ENCODE assay signal across 6 cellular contexts in genomic region chr2:97375913-97376312, GRCh38.
DNase-seq lines count a peak whose midpoint lies in the region; ATAC-seq and TF ChIP-seq lines count a peak whose summit lies in the region.
"Not testable (repeated sequence)": the region's sequence is repeated elsewhere in the genome, so short reads cannot be mapped to it uniquely, and the experiment has no call there.

No MANE protein-coding gene starts in this region.

- not testable (repeated sequence) for H3K4me1 Mint-ChIP-seq in memory B cell; stimulated activated effector memory CD8-positive, alpha-beta T cell treated with anti-CD3 and anti-CD28 coated beads, Interleukin-12 subunit alpha, Interleukin-12 subunit beta, amount 100 ng/mL, for 72 hours

- WGBS in upper lobe of left lung, 2 donors, result no CpG with 5 or more reads among the region's 4 CpGs

- not testable (repeated sequence) for H3K9me3 ChIP-seq in upper lobe of left lung

- H3K27ac ChIP-seq in upper lobe of left lung, result not testable (repeated sequence)

- not testable (repeated sequence) for H3K4me3 ChIP-seq in upper lobe of left lung

- not testable (repeated sequence) for DNase-seq in memory B cell (ENCODE audit: low spot score in 2 of 2); stimulated activated effector memory CD8-positive, alpha-beta T cell treated with anti-CD3 and anti-CD28 coated beads, Interleukin-12 subunit alpha, Interleukin-12 subunit beta, amount 100 ng/mL, for 72 hours (ENCODE audit: low spot score in 2 of 2); upper lobe of left lung

- peak; percentile 52 for ATAC-seq in GM18861 (IDR thresholded peaks at IDR 0.05; ENCODE audit: unreplicated experiment)
- ATAC-seq in GM21360 (IDR thresholded peaks at IDR 0.05; ENCODE audit: unreplicated experiment), result peak; percentile 62
- ATAC-seq in HG03354 (IDR thresholded peaks at IDR 0.05; ENCODE audit: poor library complexity, severe bottlenecking, unreplicated experiment), result peak; percentile 61
- ATAC-seq in memory B cell (ENCODE audit: low read depth), result peak; percentile 82
- peak; percentile 43 for ATAC-seq in stimulated activated effector memory CD8-positive, alpha-beta T cell treated with anti-CD3 and anti-CD28 coated beads, Interleukin-12 subunit alpha, Interleukin-12 subunit beta, amount 100 ng/mL, for 72 hours
- ATAC-seq in upper lobe of left lung (ENCODE audit: low FRiP score in 2 of 2), result peak; percentile 14 to 37

- not testable (repeated sequence) for H3K36me3 Mint-ChIP-seq in memory B cell; stimulated activated effector memory CD8-positive, alpha-beta T cell treated with anti-CD3 and anti-CD28 coated beads, Interleukin-12 subunit alpha, Interleukin-12 subunit beta, amount 100 ng/mL, for 72 hours

- not testable (repeated sequence) for H3K27me3 Mint-ChIP-seq in memory B cell

- H3K9me3 Mint-ChIP-seq in memory B cell; stimulated activated effector memory CD8-positive, alpha-beta T cell treated with anti-CD3 and anti-CD28 coated beads, Interleukin-12 subunit alpha, Interleukin-12 subunit beta, amount 100 ng/mL, for 72 hours: not testable (repeated sequence)

- H3K4me1 ChIP-seq in upper lobe of left lung, result not testable (repeated sequence)

- H3K36me3 ChIP-seq in upper lobe of left lung, result not testable (repeated sequence)

- not testable (repeated sequence) for H3K27ac Mint-ChIP-seq in memory B cell; stimulated activated effector memory CD8-positive, alpha-beta T cell treated with anti-CD3 and anti-CD28 coated beads, Interleukin-12 subunit alpha, Interleukin-12 subunit beta, amount 100 ng/mL, for 72 hours

- not testable (repeated sequence) for H3K27me3 ChIP-seq in upper lobe of left lung

- H3K4me3 Mint-ChIP-seq in memory B cell; stimulated activated effector memory CD8-positive, alpha-beta T cell treated with anti-CD3 and anti-CD28 coated beads, Interleukin-12 subunit alpha, Interleukin-12 subunit beta, amount 100 ng/mL, for 72 hours: not testable (repeated sequence)

- not testable (repeated sequence) for TF ChIP-seq EP300 in upper lobe of left lung (IDR thresholded peaks at IDR 0.05)

- TF ChIP-seq POLR2A in upper lobe of left lung (IDR thresholded peaks at IDR 0.05), result not testable (repeated sequence)

- TF ChIP-seq CTCF in upper lobe of left lung (IDR thresholded peaks at IDR 0.05), result not testable (repeated sequence)

Comparison
In these comparisons a context has a peak if more than half of its experiments do, and no peak if none do; other contexts are left out.
1. ATAC-seq: peak in every context shown above with its lines; median percentile 82 in memory B cell; 62 in GM21360; 61 in HG03354; 52 in GM18861; 43 in stimulated activated effector memory CD8-positive, alpha-beta T cell treated with anti-CD3 and anti-CD28 coated beads, Interleukin-12 subunit alpha, Interleukin-12 subunit beta, amount 100 ng/mL, for 72 hours; 26 in upper lobe of left lung.